Comparison of ENCODE assay signal across 9 cellular contexts in genomic region chr5:151406322-151406947, GRCh38. TPM values are rescaled to one million over a fixed set of nuclear protein-coding genes. Genes with fewer than 3 reads are reported as not detected.
DNase-seq lines count a peak whose midpoint lies in the region; ATAC-seq and TF ChIP-seq lines count a peak whose summit lies in the region.
"Had no signal": no experiment of that assay in that cellular context is flagged by ENCODE, and none has a peak within 500 bp of the region (broad histone marks: within the 10 kb centered on the region; RNA-seq: fewer than 3 reads in every experiment).

No MANE protein-coding gene starts in this region.

- no peak overlapping the region for H2BK120ac ChIP-seq in H9 (ENCODE audit: low read depth, low read length, poor library complexity, severe bottlenecking)

- no peaks in the 10 kb centered on the region for H3K23me2 ChIP-seq in H9 (ENCODE audit: insufficient read length, low read depth, low read length, poor library complexity, severe bottlenecking)

- no peak overlapping the region for H3K23ac ChIP-seq in H9 (ENCODE audit: insufficient read length, low read depth, low read length)

- ATAC-seq in activated naive CD8-positive, alpha-beta T cell treated with anti-CD3 and anti-CD28 coated beads, Interleukin-2, amount 50 U/mL, for 24 hours: no peak
- ATAC-seq in HG02938 (IDR thresholded peaks at IDR 0.05; ENCODE audit: unreplicated experiment): no peak

- H3K4me1 ChIP-seq in H9 (ENCODE audit: insufficient read depth, low read length): peaks cover 3% of the 10 kb centered on the region; the same call in 1 of the 2 replicates

- H3K36me3 Mint-ChIP-seq in H9 (ENCODE audit: insufficient read depth in 1 of 3, low read depth in 3 of 3): peaks cover 0 to 9% (median 2%) of the 10 kb centered on the region in 3 experiments; a peak in 4 of 7 replicates
- H3K36me3 Mint-ChIP-seq in activated naive CD8-positive, alpha-beta T cell treated with anti-CD3 and anti-CD28 coated beads, Interleukin-2, amount 50 U/mL, for 24 hours (ENCODE audit: low read depth): no peaks in the 10 kb centered on the region
- H3K36me3 Mint-ChIP-seq in T-helper 2 cell treated with Interferon-gamma antibody and Interleukin-4, amounts not matched to agents 5 μg/mL and 100 μg/mL, for 36 hours (ENCODE audit: low read depth): no peaks in the 10 kb centered on the region

- no peak overlapping the region for H3K9ac ChIP-seq in H9 (ENCODE audit: extremely low read depth, insufficient read length, low read length)

- peak; percentile 77 for TF ChIP-seq CTCF in H9 (conservative IDR thresholded peaks at IDR 0.05)

- peak overlapping the region in 1 of 3 experiments; percentile 50; a peak in 1 of 7 replicates for H3K27ac Mint-ChIP-seq in H9
- H3K27ac Mint-ChIP-seq in activated naive CD8-positive, alpha-beta T cell treated with anti-CD3 and anti-CD28 coated beads, Interleukin-2, amount 50 U/mL, for 24 hours: no peak overlapping the region
- no peak overlapping the region for H3K27ac Mint-ChIP-seq in T-helper 2 cell treated with Interferon-gamma antibody and Interleukin-4, amounts not matched to agents 5 μg/mL and 100 μg/mL, for 36 hours

- H3K4me2 ChIP-seq in H9 (ENCODE audit: insufficient read depth, insufficient read length, low read length): no peak overlapping the region

- no peak overlapping the region for H2BK15ac ChIP-seq in H9 (ENCODE audit: low read depth, low read length)

- no peak overlapping the region for H4K91ac ChIP-seq in H9 (ENCODE audit: insufficient read length, low read depth, low read length)

- no peak overlapping the region for H3K4me3 Mint-ChIP-seq in H9
- no peak overlapping the region for H3K4me3 Mint-ChIP-seq in activated naive CD8-positive, alpha-beta T cell treated with anti-CD3 and anti-CD28 coated beads, Interleukin-2, amount 50 U/mL, for 24 hours
- H3K4me3 Mint-ChIP-seq in T-helper 2 cell treated with Interferon-gamma antibody and Interleukin-4, amounts not matched to agents 5 μg/mL and 100 μg/mL, for 36 hours: no peak overlapping the region

- no peak overlapping the region for H3K56ac ChIP-seq in H9 (ENCODE audit: insufficient read length, low read depth, low read length)

- no peak overlapping the region for H3K14ac ChIP-seq in H9 (ENCODE audit: insufficient read depth, low read length)

- no peak overlapping the region for H2BK12ac ChIP-seq in H9 (ENCODE audit: insufficient read length, low read depth, low read length)

- H4K20me1 ChIP-seq in H9 (ENCODE audit: control insufficient read depth, insufficient read depth, insufficient read length): no peaks in the 10 kb centered on the region

- H3K4me1 Mint-ChIP-seq in H9: peaks cover 24 to 32% of the 10 kb centered on the region in 2 experiments
- H3K4me1 Mint-ChIP-seq in activated naive CD8-positive, alpha-beta T cell treated with anti-CD3 and anti-CD28 coated beads, Interleukin-2, amount 50 U/mL, for 24 hours: no peaks in the 10 kb centered on the region
- H3K4me1 Mint-ChIP-seq in T-helper 2 cell treated with Interferon-gamma antibody and Interleukin-4, amounts not matched to agents 5 μg/mL and 100 μg/mL, for 36 hours (ENCODE audit: low read depth): no peaks in the 10 kb centered on the region

- no peaks in the 10 kb centered on the region for H3K9me3 ChIP-seq in H9 (ENCODE audit: control insufficient read depth, low read depth, low read length)

- H3K27me3 ChIP-seq in H9 (ENCODE audit: insufficient read depth, low read length): no peaks in the 10 kb centered on the region

- no peaks in the 10 kb centered on the region for H3K79me2 ChIP-seq in H9 (ENCODE audit: insufficient read depth, low read length)

- H2AK5ac ChIP-seq in H9 (ENCODE audit: insufficient read length, low read length): no peak overlapping the region

- no peak overlapping the region for H3T11ph ChIP-seq in H9 (ENCODE audit: low read length)

- H2BK20ac ChIP-seq in H9 (ENCODE audit: low read depth, low read length, poor library complexity, severe bottlenecking): no peak overlapping the region

- no peak overlapping the region for H3K18ac ChIP-seq in H9 (ENCODE audit: insufficient read length, low read depth, low read length)

- no peak overlapping the region for H3K27ac ChIP-seq in H9 (ENCODE audit: insufficient read length, low read depth, low read length)

- peak overlapping the region; percentile 91 for H2AFZ ChIP-seq in H9 (ENCODE audit: low read length)

- H3K4ac ChIP-seq in H9 (ENCODE audit: low read depth, low read length): no peak overlapping the region

- H2BK5ac ChIP-seq in H9 (ENCODE audit: insufficient read length, low read length): no peak overlapping the region

- DNase-seq in AG20443 (ENCODE audit: low spot score) (peak; percentile 32), H9 (peak; percentile 46), SK-N-DZ (ENCODE audit: low spot score) (peak; percentile 13), iPS-NIHi11 (ENCODE audit: low spot score) (peak; percentile 57), NCI-H1417 (lab: John Stamatoyannopoulos, UW) (no peak)
- no peak for DNase-seq in activated naive CD8-positive, alpha-beta T cell treated with anti-CD3 and anti-CD28 coated beads, Interleukin-2, amount 50 U/mL, for 24 hours
- DNase-seq in T-helper 2 cell treated with Interferon-gamma antibody and Interleukin-4, amounts not matched to agents 5 μg/mL and 100 μg/mL, for 36 hours (ENCODE audit: low spot score): no peak
- DNase-seq: midbrain had no signal

- H3K27me3 Mint-ChIP-seq in H9 (ENCODE audit: low read depth): peaks cover 2% of the 10 kb centered on the region
- H3K27me3 Mint-ChIP-seq in activated naive CD8-positive, alpha-beta T cell treated with anti-CD3 and anti-CD28 coated beads, Interleukin-2, amount 50 U/mL, for 24 hours: peaks cover 29% of the 10 kb centered on the region
- peaks cover 20% of the 10 kb centered on the region for H3K27me3 Mint-ChIP-seq in T-helper 2 cell treated with Interferon-gamma antibody and Interleukin-4, amounts not matched to agents 5 μg/mL and 100 μg/mL, for 36 hours (ENCODE audit: low read depth)

- no peaks in the 10 kb centered on the region for H3K79me1 ChIP-seq in H9 (ENCODE audit: insufficient read depth, low read depth, low read length, poor library complexity, severe bottlenecking)

- H4K5ac ChIP-seq in H9 (ENCODE audit: insufficient read length, low read depth, low read length): no peak overlapping the region

- WGBS in H9 (ENCODE audit: extremely low coverage, insufficient read length, low lambda C conversion rate): no CpG with 5 or more reads among the region's 8 CpGs

- peaks cover 8 to 12% of the 10 kb centered on the region in 2 experiments; a peak in 2 of 5 replicates for H3K9me3 Mint-ChIP-seq in H9
- H3K9me3 Mint-ChIP-seq in activated naive CD8-positive, alpha-beta T cell treated with anti-CD3 and anti-CD28 coated beads, Interleukin-2, amount 50 U/mL, for 24 hours: no peaks in the 10 kb centered on the region
- H3K9me3 Mint-ChIP-seq in T-helper 2 cell treated with Interferon-gamma antibody and Interleukin-4, amounts not matched to agents 5 μg/mL and 100 μg/mL, for 36 hours: no peaks in the 10 kb centered on the region

- no peak overlapping the region for H4K8ac ChIP-seq in H9 (replicated peaks; ENCODE audit: insufficient read length, low read depth, low read length)

RNA-seq across cellular contexts. Expression of gene SLC36A1, which starts 41.0 kb away (rescaled TPM):
- total RNA-seq in H9 (2021): 14.1 and 15.0 TPM in 2 replicates
- 5.6 and 7.0 TPM in 2 replicates for polyA plus RNA-seq in SK-N-DZ (2014; cell fraction: cytosol; rRNA removed)
- 8.6 and 11.7 TPM in 2 replicates for polyA plus RNA-seq in SK-N-DZ (2014; cell fraction: nucleus; rRNA removed)

RNA-seq across cellular contexts. Expression of gene SLC36A2, which starts 59.1 kb away (rescaled TPM):
- total RNA-seq in H9 (2021): 0.07 and 0.15 TPM in 2 replicates
- polyA plus RNA-seq in SK-N-DZ (2014; cell fraction: cytosol; rRNA removed): not detected in 2 replicates
- not detected in 2 replicates for polyA plus RNA-seq in SK-N-DZ (2014; cell fraction: nucleus; rRNA removed)

Comparison
In these comparisons a context has a peak if more than half of its experiments do, and no peak if none do; other contexts are left out.
1. DNase-seq: peak in AG20443 (single experiment), H9 (single experiment), SK-N-DZ (single experiment) and iPS-NIHi11 (single experiment); none in activated naive CD8-positive, alpha-beta T cell treated with anti-CD3 and anti-CD28 coated beads, Interleukin-2, amount 50 U/mL, for 24 hours (single experiment), NCI-H1417 (0 of 3) and T-helper 2 cell treated with Interferon-gamma antibody and Interleukin-4, amounts not matched to agents 5 μg/mL and 100 μg/mL, for 36 hours (single experiment).